Comparison of ENCODE assay signal across 8 cellular contexts in genomic region chr14:92794547-92794941, GRCh38. TPM values are rescaled to one million over a fixed set of nuclear protein-coding genes. Genes with fewer than 3 reads are reported as not detected.
DNase-seq lines count a peak whose midpoint lies in the region; ATAC-seq and TF ChIP-seq lines count a peak whose summit lies in the region.

No MANE protein-coding gene starts in this region.

- peaks cover 40 to 46% (median 40%) of the 10 kb centered on the region in 3 donors for H3K4me1 Mint-ChIP-seq in T-cell
- H3K4me1 Mint-ChIP-seq in neural crest cell = peaks cover 17% of the 10 kb centered on the region

- H3K27ac Mint-ChIP-seq in T-cell (peak overlapping the region; percentile 94 to 95), neural crest cell (ENCODE audit: unreplicated experiment) (peak overlapping the region; percentile 84)

- H3K4me3 ChIP-seq in A673 (ENCODE audit: low read depth, low read length, poor library complexity, severe bottlenecking) (peak overlapping the region; percentile 64), esophagus (ENCODE audit: low read depth in 1 of 2, low read length in 2 of 2) (peak overlapping the region; percentile 88 to 94)

- peak overlapping the region; percentile 80 for H3K27ac ChIP-seq in A673 (ENCODE audit: low read depth, low read length, poor library complexity, severe bottlenecking)
- H3K27ac ChIP-seq in esophagus (ENCODE audit: low read depth in 2 of 2, low read length in 1 of 2) = peak overlapping the region; percentile 86 to 93

- no TSS peak for BruUV-seq in A673 (replicated peaks; lab: Mats Ljungman, UMichigan)

- intact Hi-C loops in A673 (cut with micrococcal nuclease; ENCODE audit: unreplicated experiment) = loop anchor here (5.0 kb wide), 1 partner anchor 47 kb away; the partner anchor contains the start of gene LGMN

- H3K9me3 ChIP-seq in A673 (ENCODE audit: low read depth, low read length, poor library complexity, severe bottlenecking) (peaks cover 9% of the 10 kb centered on the region), esophagus (ENCODE audit: control insufficient read depth in 2 of 2, insufficient read depth in 1 of 2, low read depth in 1 of 2, low read length in 1 of 2) (peaks cover 0 to 2% of the 10 kb centered on the region in 2 donors)

- H3K36me3 Mint-ChIP-seq in T-cell = peaks cover 20% of the 10 kb centered on the region
- peaks cover 3% of the 10 kb centered on the region for H3K36me3 Mint-ChIP-seq in neural crest cell (ENCODE audit: low read depth)

- DNase-seq in A673 (ENCODE audit: low spot score) = peak; percentile 7
- peak in 1 of 34 experiments; percentile 1 for DNase-seq in T-cell
- DNase-seq in neural crest cell (ENCODE audit: low read depth, low spot score) = no peak
- DNase-seq in HuH-7 (ENCODE audit: low spot score) = no peak
- DNase-seq in NCI-H2029 treated with DMSO at 0.1 percent for 48 hours (lab: John Stamatoyannopoulos, UW) = no peak
- no peak for DNase-seq in epidermal melanocyte (ENCODE audit: insufficient read length, low spot score)

- no peak for TF ChIP-seq CTCF in A673 (conservative IDR thresholded peaks at IDR 0.05; ENCODE audit: low read depth, low read length)
- TF ChIP-seq CTCF in neural crest cell (conservative IDR thresholded peaks at IDR 0.05) = no peak

- no peaks in the 10 kb centered on the region for H3K27me3 ChIP-seq in A673 (replicated peaks; ENCODE audit: insufficient read depth, low read depth, low read length, poor library complexity)
- H3K27me3 ChIP-seq in esophagus (ENCODE audit: control insufficient read depth in 1 of 2, insufficient read depth in 2 of 2, low read length in 2 of 2) = no peaks in the 10 kb centered on the region

- H3K4me1 ChIP-seq in A673 (ENCODE audit: insufficient read depth, low read length, poor library complexity, severe bottlenecking) = peaks cover 5% of the 10 kb centered on the region
- no peaks in the 10 kb centered on the region for H3K4me1 ChIP-seq in esophagus (ENCODE audit: control insufficient read depth in 2 of 2, insufficient read depth in 2 of 2, low read length in 1 of 2)

- CTCF ChIA-PET in A673 (lab: Charles Lee) (no interaction called here), T-cell (lab: Charles Lee) (no interaction called here)

- H3K27me3 Mint-ChIP-seq in T-cell (no peaks in the 10 kb centered on the region), neural crest cell (ENCODE audit: low read depth) (peaks cover 18% of the 10 kb centered on the region)

- ATAC-seq in GM21737 (IDR thresholded peaks at IDR 0.05; ENCODE audit: unreplicated experiment) = peak; percentile 10
- ATAC-seq in T-cell (replicated peaks in 1 of 4) = no peak

- POLR2A ChIA-PET in A673 (lab: Charles Lee; ENCODE audit: low non-redundant PET) (no interaction called here), T-cell (lab: Charles Lee) (interaction anchor here in 1 of 2 donors (0.6 kb wide), 1 partner anchor 673 kb away, joined by 3 read pairs; the partner anchor contains the start of gene NDUFB1)

- H3K36me3 ChIP-seq in A673 (ENCODE audit: insufficient read depth, low read length, poor library complexity, severe bottlenecking) (peaks cover 13% of the 10 kb centered on the region), esophagus (ENCODE audit: control insufficient read depth in 2 of 2, insufficient read depth in 2 of 2, low read length in 1 of 2) (peaks cover 3 to 4% of the 10 kb centered on the region in 2 donors)

- 0% methylated on average over 20 of the region's 20 CpGs for WGBS in esophagus, 2 donors

- peaks cover 4 to 15% (median 6%) of the 10 kb centered on the region in 3 donors for H3K9me3 Mint-ChIP-seq in T-cell
- H3K9me3 Mint-ChIP-seq in neural crest cell = peaks cover 12% of the 10 kb centered on the region

- peak overlapping the region; percentile 92 to 99 (median 97) for H3K4me3 Mint-ChIP-seq in T-cell
- peak overlapping the region; percentile 95 for H3K4me3 Mint-ChIP-seq in neural crest cell

RNA-seq across cellular contexts. Expression of gene GOLGA5, which starts 0.4 kb away (rescaled TPM):
- 21.3 and 24.4 TPM in 2 replicates for total RNA-seq in A673 (2021)
- total RNA-seq in T-cell = 10 to 100 TPM; 14.1 to 24.3 (median 21.5) TPM
- 10 to 100 TPM; 21.9 to 42.0 TPM for polyA plus RNA-seq in esophagus
- total RNA-seq in neural crest cell = 17.8 and 19.8 TPM in 2 replicates

RNA-seq across cellular contexts. Expression of gene LGMN, which starts 46.1 kb away (rescaled TPM):
- total RNA-seq in A673 (2021) = 34.6 and 39.8 TPM in 2 replicates
- 10 to 100 TPM in 2 of 5 donors, 1 to 10 TPM in 3; 6.1 to 11.1 (median 8.8) TPM for total RNA-seq in T-cell
- 10 to 100 TPM; 39.0 to 49.9 TPM for polyA plus RNA-seq in esophagus
- 35.3 and 37.0 TPM in 2 replicates for total RNA-seq in neural crest cell
